ENCODE assay signal across 21 cellular contexts in genomic region chr3:13241621-13242363, GRCh38.
DNase-seq lines count a peak whose midpoint lies in the region; ATAC-seq, FAIRE-seq and TF ChIP-seq lines count a peak whose summit lies in the region.
"Had no signal": no experiment of that assay in that cellular context is flagged by ENCODE, and none has a peak within 500 bp of the region (broad histone marks: within the 10 kb centered on the region; RNA-seq: fewer than 3 reads in every experiment).

No MANE protein-coding gene starts in this region.

- H3K4me2 ChIP-seq in OCI-LY3 (ENCODE audit: low read length) (peak overlapping the region; percentile 45), H1 (ENCODE audit: insufficient read depth in 1 of 2, low read depth in 2 of 2, low read length in 2 of 2) (no peak overlapping the region)
- H3K4me2 ChIP-seq: PC-9 had no signal

- no peak overlapping the region for H3K4me3 Mint-ChIP-seq in T-cell
- H3K4me3 Mint-ChIP-seq: T-helper 2 cell treated with Interferon-gamma antibody and Interleukin-4, amounts not matched to agents 5 μg/mL and 100 μg/mL, for 36 hours had no signal

- peaks cover 0 to 7% of the 10 kb centered on the region in 2 donors for H3K27me3 Mint-ChIP-seq in T-cell

- no peak overlapping the region for H2AK5ac ChIP-seq in H1 (ENCODE audit: low read depth, low read length)

- H4K20me1 ChIP-seq in OCI-LY3 (ENCODE audit: insufficient read depth, low read length) (no peaks in the 10 kb centered on the region), H1 (replicated peaks in 1 of 2; ENCODE audit: control insufficient read depth in 1 of 2, insufficient read depth in 2 of 2, low read length in 2 of 2) (no peaks in the 10 kb centered on the region)

- 90% methylated on average over 18 of the region's 18 CpGs; no CpG with 5 or more reads in 1 of the 2 experiments for WGBS in H1 (ENCODE audit: extremely low coverage in 1 of 2, insufficient coverage in 1 of 2, insufficient read length in 1 of 2, insufficient replicate concordance in 2 of 2, low coverage in 1 of 2, low lambda C conversion rate in 2 of 2, missing lambda C conversion rate in 1 of 2), 2 experiments

- no peak overlapping the region for H3K56ac ChIP-seq in H1 (replicated peaks; ENCODE audit: insufficient read length, low read depth, low read length)

- no peak overlapping the region for H3K27ac ChIP-seq in OCI-LY3 (ENCODE audit: low read length)
- H3K27ac ChIP-seq in H1 (ENCODE audit: low read depth, low read length) = no peak overlapping the region
- H3K27ac ChIP-seq: C4-2B, HL-60, PC-9 had no signal

- peak overlapping the region; percentile 10; the same call in 1 of the 2 replicates for H2BK12ac ChIP-seq in H1 (ENCODE audit: low read depth, low read length)

- no peak overlapping the region for H3K4ac ChIP-seq in H1 (replicated peaks; ENCODE audit: insufficient read length, low read depth, low read length)

- H3K14ac ChIP-seq in H1 (ENCODE audit: insufficient read length) = no peak overlapping the region

- H3K18ac ChIP-seq in H1 (ENCODE audit: extremely low read depth, low read length) = no peak overlapping the region

- H4K8ac ChIP-seq in H1 (ENCODE audit: extremely low read depth, insufficient read depth, low read length) = 0 out of 2 replicates have a peak overlapping the region, but pooled peaks have one; percentile 57

- CTCF ChIA-PET in H1 (lab: Charles Lee; ENCODE audit: partially characterized antibody) (interaction anchor here (0.6 to 7.5 kb wide), 21 partner anchors 11 to 346 kb away, joined by 3 to 49 read pairs (median 3); no protein-coding TSS in a partner anchor), T-cell (lab: Charles Lee) (no interaction called here)

- TF ChIP-seq POLR2A in H1 (IDR thresholded peaks at IDR 0.05; ENCODE audit: control extremely low read depth in 1 of 2, low read depth in 2 of 2, low read length in 2 of 2) = no peak

- H3K23me2 ChIP-seq in H1 (ENCODE audit: low read depth, low read length) = no peaks in the 10 kb centered on the region

- FAIRE-seq in H1 (lab: Jason Lieb, UNC) = no peak
- FAIRE-seq in RCC 7860 (lab: Jason Lieb, UNC) = no peak
- FAIRE-seq: GM12878 had no signal

- no peak overlapping the region for H2BK20ac ChIP-seq in H1 (ENCODE audit: low read length)

- POLR2A ChIA-PET in H1 (lab: Charles Lee; ENCODE audit: partially characterized antibody) = interaction anchor here (1.4 kb wide), 1 partner anchor 15 kb away, joined by 4 read pairs; no protein-coding TSS in a partner anchor
- POLR2A ChIA-PET in T-cell (lab: Charles Lee) = no interaction called here

- H3K4me3 ChIP-seq in OCI-LY3 (ENCODE audit: low read length) (peak overlapping the region; percentile 9; the same call in 1 of the 2 replicates), H1 (ENCODE audit: extremely low read depth in 1 of 4, insufficient read depth in 2 of 4, low read depth in 3 of 4, low read length in 4 of 4) (no peak overlapping the region)
- H3K4me3 ChIP-seq: GM12878, PC-9 had no signal

- H3K36me3 Mint-ChIP-seq in T-cell = no peaks in the 10 kb centered on the region

- no peaks in the 10 kb centered on the region for H3K9me3 ChIP-seq in OCI-LY3 (ENCODE audit: insufficient read depth, low read length)
- H3K9me3 ChIP-seq in H1 (ENCODE audit: insufficient read depth in 2 of 2, low read depth in 1 of 2, low read length in 1 of 2) = no peaks in the 10 kb centered on the region

- TF ChIP-seq RAD21 in H1 (IDR thresholded peaks at IDR 0.05 in 1 of 2, conservative IDR thresholded peaks at IDR 0.05 in 1 of 2; ENCODE audit: low read depth in 2 of 2, low read length in 2 of 2) = no peak

- H3K4me1 ChIP-seq in OCI-LY3 (ENCODE audit: low read length) (peaks cover 10% of the 10 kb centered on the region), H1 (replicated peaks in 1 of 4; ENCODE audit: control insufficient read depth in 3 of 4, insufficient read depth in 4 of 4, low read length in 3 of 4) (peaks cover 0 to 4% (median 0%) of the 10 kb centered on the region in 4 experiments; a peak in 1 of 7 replicates)

- H3K79me1 ChIP-seq in H1 (ENCODE audit: low read depth, low read length) = no peaks in the 10 kb centered on the region

- no peaks in the 10 kb centered on the region for H3K4me1 Mint-ChIP-seq in T-cell

- DNase-seq in DMS 273 (lab: John Stamatoyannopoulos, UW; ENCODE audit: unreplicated experiment) (peak; percentile 29), DMS 273 treated with DMSO at 0.1 percent for 48 hours (lab: John Stamatoyannopoulos, UW) (no peak), H1 (ENCODE audit: low read depth in 1 of 2, low spot score in 2 of 2) (no peak), T-cell (no peak), RCC 7860 (ENCODE audit: low spot score) (no peak), RKO (ENCODE audit: low spot score) (no peak)
- DNase-seq: 8988T, DMS79, MV-4-11, NCI-H1105 treated with DMSO at 0.1 percent for 48 hours, NCI-H2029 treated with DMSO at 0.1 percent for 48 hours, NCI-H226, NCI-H774 had no signal

- H3K27me3 ChIP-seq in OCI-LY3 (ENCODE audit: low read depth, low read length) = peaks cover 29% of the 10 kb centered on the region
- no peaks in the 10 kb centered on the region for H3K27me3 ChIP-seq in H1 (replicated peaks in 1 of 4; ENCODE audit: control insufficient read depth in 3 of 4, extremely low read depth in 1 of 4, insufficient read depth in 3 of 4, low read length in 3 of 4)

- H4K5ac ChIP-seq in H1 (ENCODE audit: insufficient read length, low read depth, low read length) = no peak overlapping the region

- H2BK15ac ChIP-seq in H1 (ENCODE audit: low read length) = no peak overlapping the region

- H3K36me3 ChIP-seq in OCI-LY3 (replicated peaks; ENCODE audit: low read depth, low read length) = no peaks in the 10 kb centered on the region
- H3K36me3 ChIP-seq in H1 (ENCODE audit: control insufficient read depth in 2 of 4, insufficient read depth in 4 of 4, low read length in 3 of 4) = no peaks in the 10 kb centered on the region

- no peak for TF ChIP-seq EP300 in H1 (IDR thresholded peaks at IDR 0.05; ENCODE audit: borderline replicate concordance in 1 of 2, low read depth in 2 of 2, low read length in 2 of 2)

- no peak overlapping the region for H3K23ac ChIP-seq in H1 (ENCODE audit: insufficient read length)

- no peak overlapping the region for H4K91ac ChIP-seq in H1 (replicated peaks; ENCODE audit: insufficient read length, low read length)

- H3K79me2 ChIP-seq in OCI-LY3 (ENCODE audit: low read length) (no peaks in the 10 kb centered on the region), H1 (ENCODE audit: control insufficient read depth in 1 of 2, insufficient read depth in 2 of 2, low read length in 2 of 2) (no peaks in the 10 kb centered on the region)

- no peaks in the 10 kb centered on the region for H3K9me3 Mint-ChIP-seq in T-cell
- H3K9me3 Mint-ChIP-seq: T-helper 2 cell treated with Interferon-gamma antibody and Interleukin-4, amounts not matched to agents 5 μg/mL and 100 μg/mL, for 36 hours had no signal

- H2BK5ac ChIP-seq in H1 (ENCODE audit: low read depth, low read length) = no peak overlapping the region

- no peak overlapping the region for H3K27ac Mint-ChIP-seq in T-cell
- H3K27ac Mint-ChIP-seq: T-helper 2 cell treated with Interferon-gamma antibody and Interleukin-4, amounts not matched to agents 5 μg/mL and 100 μg/mL, for 36 hours had no signal

- peak overlapping the region; percentile 47; the same call in 1 of the 2 replicates for H2AFZ ChIP-seq in OCI-LY3 (ENCODE audit: low read depth, low read length)
- H2AFZ ChIP-seq in H1 (ENCODE audit: low read length) = no peak overlapping the region
- H2AFZ ChIP-seq: PC-9 had no signal

- no peak overlapping the region for H3K9ac ChIP-seq in OCI-LY3 (ENCODE audit: low read length)
- H3K9ac ChIP-seq in H1 (replicated peaks in 1 of 4; ENCODE audit: extremely low read depth in 1 of 4, low read depth in 3 of 4, low read length in 3 of 4) = no peak overlapping the region

- no peak overlapping the region for H2BK120ac ChIP-seq in H1 (replicated peaks; ENCODE audit: low read depth, low read length)

- no peak for ATAC-seq in T-cell (replicated peaks in 1 of 4)
- ATAC-seq in HG02642 (IDR thresholded peaks at IDR 0.05; ENCODE audit: poor library complexity, unreplicated experiment) = no peak
- ATAC-seq: GM12878, SK-N-SH treated with all-trans-retinoic acid at 6 μM for 48 hours had no signal

- TF ChIP-seq CTCF in OCI-LY3 (IDR thresholded peaks at IDR 0.05; ENCODE audit: low read depth, low read length) = peak; percentile 37
- TF ChIP-seq CTCF in H1 (IDR thresholded peaks at IDR 0.05; ENCODE audit: control extremely low read depth in 1 of 3, insufficient read depth in 1 of 3, low read depth in 1 of 3, low read length in 3 of 3) = peak in 1 of 3 experiments; percentile 21; a peak in 1 of 4 replicates

TF ChIP-seq in H1, 55 proteins besides CTCF, POLR2A, EP300 and RAD21 (continues in another document):
- no peak for TF ChIP-seq CREB1 (IDR thresholded peaks at IDR 0.05)
- TF ChIP-seq BRCA1 (IDR thresholded peaks at IDR 0.05; ENCODE audit: low read depth, low read length) = no peak
